Comparison of ENCODE assay signal across 1 cellular context in the genomic region with DNA sequence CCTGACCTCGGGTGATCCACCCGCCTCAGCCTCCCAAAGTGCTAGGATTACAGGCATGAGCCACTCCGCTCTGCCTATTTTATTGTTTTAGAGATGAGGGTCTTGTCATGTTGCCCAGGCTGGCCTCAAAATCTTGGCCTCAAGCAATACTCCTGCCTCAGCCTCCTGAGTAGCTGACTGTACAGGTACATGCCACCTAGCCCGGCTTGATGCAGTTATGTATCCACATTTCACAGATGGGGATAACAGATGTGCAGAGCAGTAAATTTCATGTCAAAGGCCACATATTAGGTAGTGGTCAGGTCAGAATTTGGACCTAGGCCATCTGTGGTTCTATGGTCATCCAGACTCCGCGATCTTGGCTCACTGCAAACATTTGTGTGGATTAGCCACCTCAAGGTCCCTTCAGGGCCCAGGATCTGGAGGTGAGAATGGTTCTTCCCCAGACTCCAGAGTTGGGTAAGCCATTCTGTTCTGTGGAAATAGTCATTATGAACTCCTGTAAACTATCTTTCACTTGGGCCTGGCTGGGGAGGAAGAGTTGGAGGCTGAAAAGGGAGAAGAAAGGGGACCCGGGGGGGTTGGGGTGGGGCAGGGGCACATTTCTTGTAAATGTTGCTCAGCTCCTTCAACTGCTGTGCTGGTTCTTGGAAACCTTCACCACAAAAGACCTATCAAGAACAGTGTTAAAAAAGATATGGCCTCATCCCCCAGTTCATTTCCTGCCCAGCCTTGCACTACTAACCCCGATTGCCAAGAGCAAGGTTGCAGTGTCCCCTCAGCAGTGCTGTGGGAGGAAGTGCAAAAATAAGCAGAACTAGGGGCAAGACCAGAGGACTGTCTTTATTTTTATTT.
TF ChIP-seq lines count a peak whose summit lies in the region.

No MANE protein-coding gene starts in this region.

TF ChIP-seq in K562, 482 proteins besides CTCF, POLR2A, EP300 and RAD21 (continued from another document and continues in another):
- TF ChIP-seq USF2 (CRISPR knock-in tag; IDR thresholded peaks at IDR 0.05) = no peak
- TF ChIP-seq MECOM (CRISPR knock-in tag; IDR thresholded peaks at IDR 0.05) = peak; percentile 20
- no peak for TF ChIP-seq HEY1 (CRISPR knock-in tag; IDR thresholded peaks at IDR 0.05; ENCODE audit: borderline replicate concordance)
- no peak for TF ChIP-seq U2AF1 (optimal IDR thresholded peaks at IDR 0.05; ENCODE audit: low read depth, low read length)
- TF ChIP-seq KLF13 (tag; IDR thresholded peaks at IDR 0.05; ENCODE audit: borderline replicate concordance, low read depth) = 0 out of 2 replicates have a peak, but pooled peaks have one; percentile 62
- no peak; the same call in 1 of the 2 replicates for TF ChIP-seq NR2C2 (CRISPR knock-in tag; IDR thresholded peaks at IDR 0.05)
- peak; percentile 83 for TF ChIP-seq NR2C2 (tag; IDR thresholded peaks at IDR 0.05)
- TF ChIP-seq KDM1A (IDR thresholded peaks at IDR 0.05) = peak; percentile 79 to 82
- TF ChIP-seq, protein P1, sequence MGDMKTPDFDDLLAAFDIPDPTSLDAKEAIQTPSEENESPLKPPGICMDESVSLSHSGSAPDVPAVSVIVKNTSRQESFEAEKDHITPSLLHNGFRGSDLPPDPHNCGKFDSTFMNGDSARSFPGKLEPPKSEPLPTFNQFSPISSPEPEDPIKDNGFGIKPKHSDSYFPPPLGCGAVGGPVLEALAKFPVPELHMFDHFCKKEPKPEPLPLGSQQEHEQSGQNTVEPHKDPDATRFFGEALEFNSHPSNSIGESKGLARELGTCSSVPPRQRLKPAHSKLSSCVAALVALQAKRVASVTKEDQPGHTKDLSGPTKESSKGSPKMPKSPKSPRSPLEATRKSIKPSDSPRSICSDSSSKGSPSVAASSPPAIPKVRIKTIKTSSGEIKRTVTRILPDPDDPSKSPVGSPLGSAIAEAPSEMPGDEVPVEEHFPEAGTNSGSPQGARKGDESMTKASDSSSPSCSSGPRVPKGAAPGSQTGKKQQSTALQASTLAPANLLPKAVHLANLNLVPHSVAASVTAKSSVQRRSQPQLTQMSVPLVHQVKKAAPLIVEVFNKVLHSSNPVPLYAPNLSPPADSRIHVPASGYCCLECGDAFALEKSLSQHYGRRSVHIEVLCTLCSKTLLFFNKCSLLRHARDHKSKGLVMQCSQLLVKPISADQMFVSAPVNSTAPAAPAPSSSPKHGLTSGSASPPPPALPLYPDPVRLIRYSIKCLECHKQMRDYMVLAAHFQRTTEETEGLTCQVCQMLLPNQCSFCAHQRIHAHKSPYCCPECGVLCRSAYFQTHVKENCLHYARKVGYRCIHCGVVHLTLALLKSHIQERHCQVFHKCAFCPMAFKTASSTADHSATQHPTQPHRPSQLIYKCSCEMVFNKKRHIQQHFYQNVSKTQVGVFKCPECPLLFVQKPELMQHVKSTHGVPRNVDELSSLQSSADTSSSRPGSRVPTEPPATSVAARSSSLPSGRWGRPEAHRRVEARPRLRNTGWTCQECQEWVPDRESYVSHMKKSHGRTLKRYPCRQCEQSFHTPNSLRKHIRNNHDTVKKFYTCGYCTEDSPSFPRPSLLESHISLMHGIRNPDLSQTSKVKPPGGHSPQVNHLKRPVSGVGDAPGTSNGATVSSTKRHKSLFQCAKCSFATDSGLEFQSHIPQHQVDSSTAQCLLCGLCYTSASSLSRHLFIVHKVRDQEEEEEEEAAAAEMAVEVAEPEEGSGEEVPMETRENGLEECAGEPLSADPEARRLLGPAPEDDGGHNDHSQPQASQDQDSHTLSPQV (IDR thresholded peaks at IDR 0.05) = peak; percentile 99
- TF ChIP-seq MTA2 (IDR thresholded peaks at IDR 0.05; ENCODE audit: low read depth) = peak; percentile 89
- no peak for TF ChIP-seq RBM39 (optimal IDR thresholded peaks at IDR 0.05; ENCODE audit: low read depth, low read length)
- TF ChIP-seq ZNF3 (CRISPR knock-in tag; IDR thresholded peaks at IDR 0.05) = no peak
- no peak for TF ChIP-seq ZBTB8A (IDR thresholded peaks at IDR 0.05; ENCODE audit: partially characterized antibody)
- TF ChIP-seq SNRNP70 (optimal IDR thresholded peaks at IDR 0.05; ENCODE audit: low read depth, low read length) = no peak
- TF ChIP-seq SAFB (IDR thresholded peaks at IDR 0.05; ENCODE audit: borderline replicate concordance, low read depth, low read length) = no peak
- peak; percentile 64 for TF ChIP-seq PTTG1 (tag; IDR thresholded peaks at IDR 0.05; ENCODE audit: low read depth)
- TF ChIP-seq CHD1 (IDR thresholded peaks at IDR 0.05; ENCODE audit: low read length) = no peak
- TF ChIP-seq PTRF (tag; IDR thresholded peaks at IDR 0.05) = peak; percentile 57; the same call in 1 of the 2 replicates
- no peak for TF ChIP-seq GATA2 (CRISPR knock-in tag; IDR thresholded peaks at IDR 0.05)
- TF ChIP-seq, protein P2, sequence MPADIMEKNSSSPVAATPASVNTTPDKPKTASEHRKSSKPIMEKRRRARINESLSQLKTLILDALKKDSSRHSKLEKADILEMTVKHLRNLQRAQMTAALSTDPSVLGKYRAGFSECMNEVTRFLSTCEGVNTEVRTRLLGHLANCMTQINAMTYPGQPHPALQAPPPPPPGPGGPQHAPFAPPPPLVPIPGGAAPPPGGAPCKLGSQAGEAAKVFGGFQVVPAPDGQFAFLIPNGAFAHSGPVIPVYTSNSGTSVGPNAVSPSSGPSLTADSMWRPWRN (IDR thresholded peaks at IDR 0.05; ENCODE audit: low read depth) = peak; percentile 78
- 0 out of 2 replicates have a peak, but pooled peaks have one; percentile 55 for TF ChIP-seq REST (CRISPR knock-in tag; IDR thresholded peaks at IDR 0.05; ENCODE audit: low read depth)
- no peak for TF ChIP-seq CUX1 (CRISPR knock-in tag; IDR thresholded peaks at IDR 0.05)
- no peak for TF ChIP-seq KAT8 (IDR thresholded peaks at IDR 0.05; ENCODE audit: low read depth)
- TF ChIP-seq NR4A1 (CRISPR knock-in tag; IDR thresholded peaks at IDR 0.05) = peak; percentile 81; the same call in 1 of the 2 replicates
- peak; percentile 97 for TF ChIP-seq NR4A1 (tag; IDR thresholded peaks at IDR 0.05)
- TF ChIP-seq SIN3B (IDR thresholded peaks at IDR 0.05; ENCODE audit: low read depth) = no peak
- TF ChIP-seq, protein P3, sequence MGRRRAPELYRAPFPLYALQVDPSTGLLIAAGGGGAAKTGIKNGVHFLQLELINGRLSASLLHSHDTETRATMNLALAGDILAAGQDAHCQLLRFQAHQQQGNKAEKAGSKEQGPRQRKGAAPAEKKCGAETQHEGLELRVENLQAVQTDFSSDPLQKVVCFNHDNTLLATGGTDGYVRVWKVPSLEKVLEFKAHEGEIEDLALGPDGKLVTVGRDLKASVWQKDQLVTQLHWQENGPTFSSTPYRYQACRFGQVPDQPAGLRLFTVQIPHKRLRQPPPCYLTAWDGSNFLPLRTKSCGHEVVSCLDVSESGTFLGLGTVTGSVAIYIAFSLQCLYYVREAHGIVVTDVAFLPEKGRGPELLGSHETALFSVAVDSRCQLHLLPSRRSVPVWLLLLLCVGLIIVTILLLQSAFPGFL (CRISPR knock-in tag; IDR thresholded peaks at IDR 0.05) = no peak
- peak; percentile 71 for TF ChIP-seq NBN (IDR thresholded peaks at IDR 0.05; ENCODE audit: low read depth)
- TF ChIP-seq ZNF124 (CRISPR knock-in tag; IDR thresholded peaks at IDR 0.05) = no peak
- peak; percentile 99 for TF ChIP-seq CCNT2 (IDR thresholded peaks at IDR 0.05; ENCODE audit: borderline replicate concordance, extremely low read depth, insufficient read length, low read depth, low read length)
- no peak for TF ChIP-seq ZNF695 (CRISPR knock-in tag; IDR thresholded peaks at IDR 0.05)
- 0 out of 2 replicates have a peak, but pooled peaks have one; percentile 18 for TF ChIP-seq EHMT2 (IDR thresholded peaks at IDR 0.05)
- TF ChIP-seq DPF2 (IDR thresholded peaks at IDR 0.05) = peak; percentile 95
- TF ChIP-seq PCBP1 (IDR thresholded peaks at IDR 0.05; ENCODE audit: low read depth, low read length, poor library complexity, severe bottlenecking) = no peak
- TF ChIP-seq MBD2 (IDR thresholded peaks at IDR 0.05; ENCODE audit: borderline replicate concordance, low read depth) = peak; percentile 89
- TF ChIP-seq, protein P4, sequence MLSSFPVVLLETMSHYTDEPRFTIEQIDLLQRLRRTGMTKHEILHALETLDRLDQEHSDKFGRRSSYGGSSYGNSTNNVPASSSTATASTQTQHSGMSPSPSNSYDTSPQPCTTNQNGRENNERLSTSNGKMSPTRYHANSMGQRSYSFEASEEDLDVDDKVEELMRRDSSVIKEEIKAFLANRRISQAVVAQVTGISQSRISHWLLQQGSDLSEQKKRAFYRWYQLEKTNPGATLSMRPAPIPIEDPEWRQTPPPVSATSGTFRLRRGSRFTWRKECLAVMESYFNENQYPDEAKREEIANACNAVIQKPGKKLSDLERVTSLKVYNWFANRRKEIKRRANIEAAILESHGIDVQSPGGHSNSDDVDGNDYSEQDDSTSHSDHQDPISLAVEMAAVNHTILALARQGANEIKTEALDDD (IDR thresholded peaks at IDR 0.05) = peak; percentile 71; the same call in 1 of the 2 replicates
- no peak for TF ChIP-seq ILF3 (IDR thresholded peaks at IDR 0.05; ENCODE audit: borderline replicate concordance)
- 0 out of 2 replicates have a peak, but pooled peaks have one; percentile 18 for TF ChIP-seq GTF2F1 (IDR thresholded peaks at IDR 0.05; ENCODE audit: low read depth, low read length)
- TF ChIP-seq ZNF347 (CRISPR knock-in tag; IDR thresholded peaks at IDR 0.05; ENCODE audit: low read depth) = no peak
- no peak for TF ChIP-seq SNIP1 (IDR thresholded peaks at IDR 0.05; ENCODE audit: low read depth)
- TF ChIP-seq ZSCAN32 (CRISPR knock-in tag; IDR thresholded peaks at IDR 0.05) = no peak
- peak; percentile 57; the same call in 1 of the 2 replicates for TF ChIP-seq MXI1 (IDR thresholded peaks at IDR 0.05; ENCODE audit: low read depth, low read length)
- TF ChIP-seq ZSCAN29 (IDR thresholded peaks at IDR 0.05) = no peak
- no peak; the same call in 1 of the 2 replicates for TF ChIP-seq ZBTB2 (IDR thresholded peaks at IDR 0.05)
